Comparison of ENCODE assay signal across 23 cellular contexts in the genomic region with DNA sequence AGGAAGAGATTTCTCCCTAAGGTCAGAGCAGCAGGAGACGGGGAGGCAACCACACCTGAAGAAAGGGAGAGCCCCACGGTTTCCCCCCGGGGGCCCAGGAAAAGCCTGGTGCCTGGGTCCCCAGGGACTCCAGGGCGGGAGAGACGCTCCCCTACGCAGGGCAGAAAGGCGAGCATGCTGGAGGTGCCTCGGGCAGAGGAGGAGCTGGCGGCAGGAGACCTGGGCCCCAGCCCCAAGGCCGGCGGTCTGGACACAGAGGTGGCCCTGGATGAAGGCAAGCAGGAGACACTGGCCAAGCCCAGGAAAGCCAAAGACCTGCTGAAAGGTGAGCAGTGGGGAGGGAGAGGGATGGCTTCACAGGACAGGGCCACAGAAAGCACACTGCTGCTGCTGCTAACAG. TPM values are rescaled to one million over a fixed set of nuclear protein-coding genes. Genes with fewer than 3 reads are reported as not detected.
DNase-seq lines count a peak whose midpoint lies in the region; ATAC-seq and TF ChIP-seq lines count a peak whose summit lies in the region.
"Had no signal": no experiment of that assay in that cellular context is flagged by ENCODE, and none has a peak within 500 bp of the region (broad histone marks: within the 10 kb centered on the region; RNA-seq: fewer than 3 reads in every experiment).

No MANE protein-coding gene starts in this region.

- H3K36me3 ChIP-seq in OCI-LY3 (replicated peaks; ENCODE audit: low read depth, low read length) (no peaks in the 10 kb centered on the region), gastrocnemius medialis (peaks cover 0 to 81% of the 10 kb centered on the region in 2 donors)
- H3K36me3 ChIP-seq: HAP-1 had no signal

- H2AFZ ChIP-seq in OCI-LY3 (ENCODE audit: low read depth, low read length) = peak overlapping the region; percentile 2; the same call in 1 of the 2 replicates
- H2AFZ ChIP-seq: GM23248 had no signal

- H4K20me1 ChIP-seq in OCI-LY3 (ENCODE audit: insufficient read depth, low read length) = no peaks in the 10 kb centered on the region

- peaks cover 27% of the 10 kb centered on the region for H3K36me3 Mint-ChIP-seq in Calu3 (ENCODE audit: insufficient read depth, unreplicated experiment)
- H3K36me3 Mint-ChIP-seq: CD4-positive, alpha-beta memory T cell had no signal

- TF ChIP-seq CTCF in Calu3 (IDR thresholded peaks at IDR 0.05; ENCODE audit: unreplicated experiment) (no peak), OCI-LY3 (IDR thresholded peaks at IDR 0.05; ENCODE audit: low read depth, low read length) (no peak), gastrocnemius medialis (IDR thresholded peaks at IDR 0.05 in 4 of 5, conservative IDR thresholded peaks at IDR 0.05 in 1 of 5) (no peak)

- peaks cover 39% of the 10 kb centered on the region for H3K4me1 ChIP-seq in OCI-LY3 (ENCODE audit: low read length)
- H3K4me1 ChIP-seq in gastrocnemius medialis = peaks cover 25 to 32% of the 10 kb centered on the region in 2 donors
- H3K4me1 ChIP-seq: HAP-1 had no signal

- H3K27ac ChIP-seq in OCI-LY3 (ENCODE audit: low read length) (no peak overlapping the region), epithelial cell of prostate (peak overlapping the region; percentile 66), gastrocnemius medialis (peak overlapping the region; percentile 76 to 86 (median 80))
- H3K27ac ChIP-seq: GM23248, HL-60 had no signal

- BruUV-seq in Calu3 (replicated peaks; lab: Mats Ljungman, UMichigan) = no TSS peak

- DNase-seq in Calu3 (no peak), epithelial cell of prostate (ENCODE audit: low read depth, low spot score) (no peak), gastrocnemius medialis (no peak), NCI-H2081 (lab: John Stamatoyannopoulos, UW) (no peak), NCI-H1092 (lab: John Stamatoyannopoulos, UW) (no peak)
- DNase-seq: Caco-2; CD4-positive, alpha-beta memory T cell; DND-41; GM23248; KBM-7; NCI-H1092 treated with DMSO at 0.1 percent for 48 hours; NCI-H146; NCI-H2029; NCI-H345; NCI-H524 treated with DMSO at 0.1 percent for 48 hours; NCI-H82; OCI-M1; SHP77 had no signal

- H3K27me3 ChIP-seq in OCI-LY3 (ENCODE audit: low read depth, low read length) (no peaks in the 10 kb centered on the region), gastrocnemius medialis (no peaks in the 10 kb centered on the region)

- no peaks in the 10 kb centered on the region for H3K27me3 Mint-ChIP-seq in Calu3 (ENCODE audit: unreplicated experiment)
- H3K27me3 Mint-ChIP-seq: CD4-positive, alpha-beta memory T cell had no signal

- H3K4me3 ChIP-seq in OCI-LY3 (ENCODE audit: low read length) (no peak overlapping the region), gastrocnemius medialis (no peak overlapping the region)
- H3K4me3 ChIP-seq: GM23248, HAP-1 had no signal

- CTCF ChIA-PET in Calu3 (lab: Charles Lee) = no interaction called here

- peak overlapping the region; percentile 94 for H3K27ac Mint-ChIP-seq in Calu3 (ENCODE audit: unreplicated experiment)

- intact Hi-C loops in Calu3 (cut with micrococcal nuclease; ENCODE audit: unreplicated experiment) (no loop called here), gastrocnemius medialis (cut with DNase I; ENCODE audit: low total_unique reads) (no loop called here)

- in situ Hi-C loops in gastrocnemius medialis (cut with MboI; ENCODE audit: low sequenced_read_pairs in 4 of 4) = no loop called here

- no peak overlapping the region for H3K9ac ChIP-seq in OCI-LY3 (ENCODE audit: low read length)
- H3K9ac ChIP-seq: GM23248 had no signal

- H3K79me2 ChIP-seq in OCI-LY3 (ENCODE audit: low read length) = no peaks in the 10 kb centered on the region

- peak overlapping the region; percentile 16 for H3K4me3 Mint-ChIP-seq in Calu3 (ENCODE audit: low read depth, unreplicated experiment)
- H3K4me3 Mint-ChIP-seq: CD4-positive, alpha-beta memory T cell had no signal

- peak overlapping the region; percentile 15 for H3K4me2 ChIP-seq in OCI-LY3 (ENCODE audit: low read length)

- no peaks in the 10 kb centered on the region for H3K9me3 Mint-ChIP-seq in Calu3 (ENCODE audit: low read depth, unreplicated experiment)
- H3K9me3 Mint-ChIP-seq: CD4-positive, alpha-beta memory T cell had no signal

- no peak for ATAC-seq in gastrocnemius medialis
- no peak for ATAC-seq in GM18870 (IDR thresholded peaks at IDR 0.05; ENCODE audit: unreplicated experiment)

- H3K4me1 Mint-ChIP-seq in Calu3 (ENCODE audit: low read depth, unreplicated experiment) = peaks cover 68% of the 10 kb centered on the region
- H3K4me1 Mint-ChIP-seq: CD4-positive, alpha-beta memory T cell had no signal

- TF ChIP-seq POLR2A in gastrocnemius medialis (IDR thresholded peaks at IDR 0.05) = no peak

- H3K9me3 ChIP-seq in OCI-LY3 (ENCODE audit: insufficient read depth, low read length) (no peaks in the 10 kb centered on the region), gastrocnemius medialis (no peaks in the 10 kb centered on the region)
- H3K9me3 ChIP-seq: Caco-2, HAP-1 had no signal

RNA-seq across cellular contexts. Expression of gene SLC28A1, which starts 26.2 kb away (rescaled TPM):
- total RNA-seq in Calu3 (2022) = 0.17 and 0.37 TPM in 2 replicates
- total RNA-seq in gastrocnemius medialis = under 1 TPM in 1 of 4 donors, not detected in 3; 0.47 TPM
- total RNA-seq: Caco-2; CD4-positive, alpha-beta memory T cell; GM23248; RPMI7951 had no signal

RNA-seq across cellular contexts. Expression of gene ALPK3, which starts 41.1 kb away (rescaled TPM):
- total RNA-seq in Calu3 (2022) = 4.6 TPM in 2 replicates
- 100 to 1,000 TPM; 131 to 406 (median 305) TPM for total RNA-seq in gastrocnemius medialis

Comparison
In these comparisons a context has a peak if more than half of its experiments do, and no peak if none do; other contexts are left out.
1. RNA of gene ALPK3, which starts 41.1 kb away (total RNA-seq): 131 to 406 TPM in gastrocnemius medialis; 4.6 TPM in Calu3; every median in the first group is over 10 times any median in the second.